8 cellular contexts compared by ENCODE assay signal in the genomic region with DNA sequence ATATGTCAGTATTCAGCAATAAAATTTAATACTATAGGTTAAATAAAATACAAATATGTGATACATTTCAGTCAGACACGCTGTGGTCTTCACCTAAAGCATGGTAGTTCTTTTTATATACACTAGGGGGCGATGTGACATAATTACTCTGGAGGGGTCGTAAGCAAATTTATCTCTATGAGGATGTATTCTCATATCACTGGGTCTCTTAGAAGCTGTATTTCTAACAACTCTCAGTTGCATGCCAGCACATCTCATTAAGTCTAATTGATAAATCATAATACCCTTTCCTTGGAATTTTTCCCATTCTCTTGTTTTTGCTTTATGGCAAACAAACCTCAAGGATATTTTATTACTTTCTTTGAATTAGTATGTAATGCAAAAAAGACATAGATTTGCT. TPM values are rescaled to one million over a fixed set of nuclear protein-coding genes. Genes with fewer than 3 reads are reported as not detected.
DNase-seq lines count a peak whose midpoint lies in the region; ATAC-seq and TF ChIP-seq lines count a peak whose summit lies in the region.

No MANE protein-coding gene starts in this region.

- H3K9me2 ChIP-seq in GM23338 (ENCODE audit: insufficient read depth), result no peaks in the 10 kb centered on the region

- H3K79me2 ChIP-seq in GM23338 (replicated peaks; ENCODE audit: insufficient read depth), result no peaks in the 10 kb centered on the region

- no peak for TF ChIP-seq EP300 in sigmoid colon (IDR thresholded peaks at IDR 0.05)

- no peaks in the 10 kb centered on the region for H3K9me3 ChIP-seq in CD8-positive, alpha-beta T cell (ENCODE audit: low read length)
- no peaks in the 10 kb centered on the region for H3K9me3 ChIP-seq in sigmoid colon

- ATAC-seq in CD8-positive, alpha-beta T cell, result no peak
- ATAC-seq in GM23338 (no peak), HG02970 (IDR thresholded peaks at IDR 0.05; ENCODE audit: low FRiP score, unreplicated experiment) (no peak)

- TF ChIP-seq CTCF in CD8-positive, alpha-beta T cell (IDR thresholded peaks at IDR 0.05), result peak; percentile 40
- TF ChIP-seq CTCF in GM23338 (conservative IDR thresholded peaks at IDR 0.05; ENCODE audit: low read depth in 2 of 2), result peak; percentile 66 to 86
- peak; percentile 70 to 96 (median 88) for TF ChIP-seq CTCF in dorsolateral prefrontal cortex (IDR thresholded peaks at IDR 0.05 in 54 of 56, conservative IDR thresholded peaks at IDR 0.05 in 2 of 56; ENCODE audit: low read depth in 1 of 56, partially characterized antibody in 56 of 56)
- TF ChIP-seq CTCF in retinal pigment epithelial cell (conservative IDR thresholded peaks at IDR 0.05; ENCODE audit: low read depth, low read length), result peak; percentile 68
- peak in 2 of 4 experiments; percentile 8 to 58 for TF ChIP-seq CTCF in sigmoid colon (IDR thresholded peaks at IDR 0.05)

- 0 to 2% methylated on average over 3 of the region's 3 CpGs for WGBS in sigmoid colon, 2 donors

- H3K27ac Mint-ChIP-seq in CD8-positive, alpha-beta T cell, result no peak overlapping the region
- H3K27ac Mint-ChIP-seq in GM23338, result no peak overlapping the region

- no peak for TF ChIP-seq POLR2A in sigmoid colon (IDR thresholded peaks at IDR 0.05)

- H4K20me1 ChIP-seq in GM23338 (replicated peaks; ENCODE audit: insufficient read depth), result no peaks in the 10 kb centered on the region; the same call in 1 of the 2 replicates

- CTCF ChIA-PET in CD8-positive, alpha-beta T cell (lab: Charles Lee), result no interaction called here

- no peak overlapping the region for H2AFZ ChIP-seq in GM23338

- H3K27ac ChIP-seq in CD8-positive, alpha-beta T cell (ENCODE audit: low read depth, low read length), result no peak overlapping the region
- H3K27ac ChIP-seq in GM23338 (ENCODE audit: low read depth) (no peak overlapping the region), dorsolateral prefrontal cortex (no peak overlapping the region), sigmoid colon (no peak overlapping the region)

- no peak overlapping the region for H3K4me3 ChIP-seq in CD8-positive, alpha-beta T cell (ENCODE audit: low read depth, low read length)
- H3K4me3 ChIP-seq in GM23338, result no peak overlapping the region
- no peak overlapping the region for H3K4me3 ChIP-seq in dorsolateral prefrontal cortex
- no peak overlapping the region for H3K4me3 ChIP-seq in retinal pigment epithelial cell (ENCODE audit: low read length)
- no peak overlapping the region for H3K4me3 ChIP-seq in sigmoid colon

- H3K4me2 ChIP-seq in GM23338, result no peak overlapping the region

- H3K4me1 ChIP-seq in CD8-positive, alpha-beta T cell (ENCODE audit: insufficient read depth, low read length), result peaks cover 30% of the 10 kb centered on the region
- H3K4me1 ChIP-seq in GM23338 (ENCODE audit: insufficient read depth), result peaks cover 11% of the 10 kb centered on the region
- H3K4me1 ChIP-seq in sigmoid colon, result peaks cover 0 to 37% (median 34%) of the 10 kb centered on the region in 4 donors

- peaks cover 36% of the 10 kb centered on the region for H3K4me1 Mint-ChIP-seq in CD8-positive, alpha-beta T cell (ENCODE audit: low read depth)
- peaks cover 28% of the 10 kb centered on the region for H3K4me1 Mint-ChIP-seq in GM23338

- no peaks in the 10 kb centered on the region for H3K36me3 Mint-ChIP-seq in CD8-positive, alpha-beta T cell
- H3K36me3 Mint-ChIP-seq in GM23338 (ENCODE audit: low read depth), result no peaks in the 10 kb centered on the region

- peaks cover 2% of the 10 kb centered on the region for H3K9me3 Mint-ChIP-seq in CD8-positive, alpha-beta T cell
- H3K9me3 Mint-ChIP-seq in GM23338, result no peaks in the 10 kb centered on the region; the same call in 2 of the 3 replicates

- intact Hi-C loops in CD8-positive, alpha-beta T cell (cut with DNase I, micrococcal nuclease), result no loop called here
- intact Hi-C loops in dorsolateral prefrontal cortex (cut with DNase I), result loop anchor here (2.0 kb wide), 1 partner anchor 231 kb away; no protein-coding TSS in a partner anchor
- intact Hi-C loops in sigmoid colon (cut with DNase I), result loop anchor here (5.0 kb wide), 1 partner anchor 230 kb away; no protein-coding TSS in a partner anchor

- DNase-seq in CD8-positive, alpha-beta T cell, result no peak
- DNase-seq in GM23338 (ENCODE audit: low spot score) (peak; percentile 51), NCI-H460 (ENCODE audit: extremely low read depth, low read depth) (peak; percentile 30), dorsolateral prefrontal cortex (no peak), retinal pigment epithelial cell (ENCODE audit: low read depth) (no peak), sigmoid colon (no peak)
- no peak for DNase-seq in activated naive CD4-positive, alpha-beta T cell treated with Interleukin-2 at 50 U/mL for 16 hours

- peaks cover 16% of the 10 kb centered on the region for H3F3A ChIP-seq in GM23338 (replicated peaks; ENCODE audit: low read depth)

- H3K27me3 ChIP-seq in CD8-positive, alpha-beta T cell (ENCODE audit: insufficient read depth, low read length), result peaks cover 10% of the 10 kb centered on the region
- H3K27me3 ChIP-seq in GM23338 (ENCODE audit: insufficient read depth) (peaks cover 48% of the 10 kb centered on the region), dorsolateral prefrontal cortex (peaks cover 0 to 7% (median 0%) of the 10 kb centered on the region in 45 donors), sigmoid colon (peaks cover 18 to 90% (median 56%) of the 10 kb centered on the region in 3 donors)

- no peak overlapping the region for H3K4me3 Mint-ChIP-seq in CD8-positive, alpha-beta T cell
- H3K4me3 Mint-ChIP-seq in GM23338, result no peak overlapping the region

- H3K27me3 Mint-ChIP-seq in CD8-positive, alpha-beta T cell (ENCODE audit: low read depth), result peaks cover 42% of the 10 kb centered on the region
- H3K27me3 Mint-ChIP-seq in GM23338 (ENCODE audit: insufficient read depth, low read depth, poor library complexity), result peaks cover 48% of the 10 kb centered on the region

- POLR2A ChIA-PET in CD8-positive, alpha-beta T cell (lab: Charles Lee), result no interaction called here

- H3K36me3 ChIP-seq in CD8-positive, alpha-beta T cell (ENCODE audit: insufficient read depth, low read length), result no peaks in the 10 kb centered on the region
- no peaks in the 10 kb centered on the region for H3K36me3 ChIP-seq in GM23338 (ENCODE audit: insufficient read depth)
- H3K36me3 ChIP-seq in sigmoid colon, result no peaks in the 10 kb centered on the region

TF ChIP-seq in GM23338, 12 proteins besides CTCF, POLR2A, EP300 and RAD21 (continues in another document):
- TF ChIP-seq, protein P1, sequence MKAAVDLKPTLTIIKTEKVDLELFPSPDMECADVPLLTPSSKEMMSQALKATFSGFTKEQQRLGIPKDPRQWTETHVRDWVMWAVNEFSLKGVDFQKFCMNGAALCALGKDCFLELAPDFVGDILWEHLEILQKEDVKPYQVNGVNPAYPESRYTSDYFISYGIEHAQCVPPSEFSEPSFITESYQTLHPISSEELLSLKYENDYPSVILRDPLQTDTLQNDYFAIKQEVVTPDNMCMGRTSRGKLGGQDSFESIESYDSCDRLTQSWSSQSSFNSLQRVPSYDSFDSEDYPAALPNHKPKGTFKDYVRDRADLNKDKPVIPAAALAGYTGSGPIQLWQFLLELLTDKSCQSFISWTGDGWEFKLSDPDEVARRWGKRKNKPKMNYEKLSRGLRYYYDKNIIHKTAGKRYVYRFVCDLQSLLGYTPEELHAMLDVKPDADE (IDR thresholded peaks at IDR 0.05), result no peak
- TF ChIP-seq EZH2 (IDR thresholded peaks at IDR 0.05; ENCODE audit: low read depth, unreplicated experiment) (no peak), JUNB (IDR thresholded peaks at IDR 0.05; ENCODE audit: unreplicated experiment) (no peak)

RNA-seq across cellular contexts. Expression of a gene that starts 3.9 kb away (rescaled TPM):
- not detected for total RNA-seq in CD8-positive, alpha-beta T cell
- total RNA-seq in GM23338 (2014; rRNA removed; shearing (Covaris generic)), result 1.3 and 1.4 TPM in 2 replicates
- polyA plus RNA-seq in GM23338 (2016; fragmentation: Nextera tagmentation; extraction: Ambion mirVana) (0.27 and 0.35 TPM in 2 replicates), sigmoid colon (1 to 10 TPM in 1 of 3 donors, under 1 TPM in 2; under 0.01 to 1.2 (median under 0.01) TPM)
- 0.15 and 0.23 TPM in 2 replicates for total RNA-seq in NCI-H460 (2014; rRNA removed; shearing (Covaris generic))
- 0.32 and 0.64 TPM in 2 replicates for polyA plus RNA-seq in NCI-H460 (2014; cell fraction: nucleus; rRNA removed)
- total RNA-seq in dorsolateral prefrontal cortex (10 to 100 TPM; 20.6 to 70.5 (median 42.4) TPM), sigmoid colon (1 to 10 TPM; 2.8 to 5.0 (median 4.0) TPM)

Comparison
In these comparisons a context has a peak if more than half of its experiments do, and no peak if none do; other contexts are left out.
1. DNase-seq: peak in GM23338 (single experiment) and NCI-H460 (single experiment); none in CD8-positive, alpha-beta T cell (0 of 7), dorsolateral prefrontal cortex (0 of 10), retinal pigment epithelial cell (single experiment), activated naive CD4-positive, alpha-beta T cell treated with Interleukin-2 at 50 U/mL for 16 hours (single experiment) and sigmoid colon (single experiment).
2. intact Hi-C loops: an anchor here in dorsolateral prefrontal cortex (2.0 kb wide) and sigmoid colon (5.0 kb wide); none called in CD8-positive, alpha-beta T cell.